In the genomic region with DNA sequence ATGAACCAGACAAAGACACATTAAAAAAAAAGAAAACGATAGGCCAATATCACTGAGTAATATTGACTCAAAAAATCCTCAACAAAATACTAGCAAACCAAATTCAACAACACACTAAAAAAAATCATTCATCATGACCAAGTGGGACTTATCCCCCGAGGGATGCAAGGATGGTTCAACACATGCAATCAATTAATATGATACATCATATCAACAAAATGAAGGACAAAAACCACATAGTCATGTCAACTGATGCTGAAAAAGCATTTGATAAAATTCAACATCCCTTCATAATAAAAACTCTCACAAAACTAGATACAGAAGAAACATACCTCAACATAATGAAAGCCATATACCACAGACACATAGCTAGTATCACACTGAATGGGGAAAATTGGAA, we compare ENCODE assay signal across 34 cellular contexts.
"Had no signal": no experiment of that assay in that cellular context is flagged by ENCODE, and none has a peak within 500 bp of the region (broad histone marks: within the 10 kb centered on the region; RNA-seq: fewer than 3 reads in every experiment).

No MANE protein-coding gene starts in this region.

- ATAC-seq: activated CD8-positive, alpha-beta T cell treated with anti-CD3 and anti-CD28 coated beads for 36 hours; activated naive CD4-positive, alpha-beta T cell treated with anti-CD3 and anti-CD28 coated beads, Interleukin-2, amount 50 U/mL, for 72 hours; body of pancreas had no signal

- FAIRE-seq: astrocyte, TTC549 had no signal

- H3K4me3 ChIP-seq: adrenal gland, body of pancreas, breast epithelium had no signal

- H3K9me3 ChIP-seq: adrenal gland, body of pancreas had no signal

- DNase-seq: activated B cell treated with CpG ODN at 0.5 μM for 24 hours; activated CD4-positive, alpha-beta memory T cell treated with anti-CD3 and anti-CD28 coated beads for 36 hours; activated CD4-positive, alpha-beta T cell treated with anti-CD3 and anti-CD28 coated beads for 4 hours; activated CD4-positive, alpha-beta T cell treated with anti-CD3 and anti-CD28 coated beads, Interleukin-2, amount 10 ng/mL, durations not matched to agents 24 days and 14 days; activated CD4-positive, alpha-beta T cell treated with anti-CD3 and anti-CD28 coated beads, Interleukin-2, amount 50 U/mL, for 1 hour; activated CD4-positive, alpha-beta T cell treated with anti-CD3 and anti-CD28 coated beads, Interleukin-2, amount 50 U/mL, for 4 hours; activated CD4-positive, CD25-positive, alpha-beta regulatory T cell treated with anti-CD3 and anti-CD28 coated beads, Interleukin-2, amount 50 U/mL, for 72 hours; activated CD8-positive, alpha-beta memory T cell treated with anti-CD3 and anti-CD28 coated beads, Interleukin-2, amount 50 U/mL, for 4 hours; activated CD8-positive, alpha-beta T cell treated with anti-CD3 and anti-CD28 coated beads for 36 hours; activated effector memory CD4-positive, alpha-beta T cell treated with Interleukin-2 at 50 U/mL for 16 hours; activated gamma-delta T cell; activated naive CD4-positive, alpha-beta T cell treated with anti-CD3 and anti-CD28 coated beads, Interleukin-2, amount 50 U/mL, for 16 hours; activated naive CD4-positive, alpha-beta T cell treated with Interleukin-2 at 50 U/mL for 16 hours; activated naive CD8-positive, alpha-beta T cell treated with anti-CD3 and anti-CD28 coated beads for 36 hours; activated T-cell treated with anti-CD3 and anti-CD28 coated beads for 4 hours; activated T-cell treated with anti-CD3 and anti-CD28 coated beads, Interleukin-2, amount 50 U/mL, for 1 hour; activated T-cell treated with anti-CD3 and anti-CD28 coated beads, Interleukin-2, amount 50 U/mL, for 48 hours; adrenal gland; amniotic stem cell; aorta; body of pancreas; brain microvascular endothelial cell; central memory CD4-positive, alpha-beta T cell; T-helper 1 cell; T-helper 2 cell; T-helper 9 cell had no signal

- H3K27me3 ChIP-seq: adrenal gland, body of pancreas, brain microvascular endothelial cell, breast epithelium had no signal

- H3K27ac Mint-ChIP-seq: activated B cell treated with CpG ODN at 0.5 μM for 24 hours; activated CD4-positive, alpha-beta memory T cell treated with anti-CD3 and anti-CD28 coated beads for 36 hours; activated CD4-positive, alpha-beta T cell treated with anti-CD3 and anti-CD28 coated beads, Interleukin-2, amount 10 ng/mL, durations not matched to agents 24 days and 14 days; activated CD8-positive, alpha-beta T cell treated with anti-CD3 and anti-CD28 coated beads for 36 hours; activated naive CD8-positive, alpha-beta T cell treated with anti-CD3 and anti-CD28 coated beads for 36 hours; activated T-helper 2 cell treated with anti-CD3 and anti-CD28 coated beads, Interferon-gamma antibody, Interleukin-2, Interleukin-4, amounts not matched to agents 10 μg/mL and 5 μg/mL and 100 μg/mL, durations not matched to agents 14 hours and 24 hours and 36 hours; T-helper 1 cell treated with Interleukin-12 subunit alpha and Interleukin-12 subunit beta and Interleukin-4 antibody, amounts not matched to agents 30 μg/mL and 1 μg/mL, for 36 hours; T-helper 2 cell treated with Interferon-gamma antibody and Interleukin-4, amounts not matched to agents 5 μg/mL and 100 μg/mL, for 36 hours had no signal

- H3K4me1 ChIP-seq: adrenal gland, body of pancreas, breast epithelium had no signal

- H3K4me3 Mint-ChIP-seq: activated B cell treated with CpG ODN at 0.5 μM for 24 hours; activated CD4-positive, alpha-beta memory T cell treated with anti-CD3 and anti-CD28 coated beads for 36 hours; activated CD4-positive, alpha-beta T cell treated with anti-CD3 and anti-CD28 coated beads, Interleukin-2, amount 10 ng/mL, durations not matched to agents 24 days and 14 days; activated CD8-positive, alpha-beta T cell treated with anti-CD3 and anti-CD28 coated beads for 36 hours; activated naive CD8-positive, alpha-beta T cell treated with anti-CD3 and anti-CD28 coated beads for 36 hours; T-helper 1 cell treated with Interleukin-12 subunit alpha and Interleukin-12 subunit beta and Interleukin-4 antibody, amounts not matched to agents 30 μg/mL and 1 μg/mL, for 36 hours; T-helper 2 cell treated with Interferon-gamma antibody and Interleukin-4, amounts not matched to agents 5 μg/mL and 100 μg/mL, for 36 hours had no signal

- H3K27me3 Mint-ChIP-seq: activated B cell treated with CpG ODN at 0.5 μM for 24 hours; activated CD4-positive, alpha-beta memory T cell treated with anti-CD3 and anti-CD28 coated beads for 36 hours; activated CD4-positive, alpha-beta T cell treated with anti-CD3 and anti-CD28 coated beads, Interleukin-2, amount 10 ng/mL, durations not matched to agents 24 days and 14 days; activated CD8-positive, alpha-beta T cell treated with anti-CD3 and anti-CD28 coated beads for 36 hours; activated naive CD8-positive, alpha-beta T cell treated with anti-CD3 and anti-CD28 coated beads for 36 hours had no signal

- H3K27ac ChIP-seq: adrenal gland, body of pancreas, brain microvascular endothelial cell, breast epithelium, VCaP had no signal

- H3K36me3 ChIP-seq: adrenal gland, brain microvascular endothelial cell, breast epithelium had no signal
